Comparison of ENCODE assay signal across 8 cellular contexts in the genomic region with DNA sequence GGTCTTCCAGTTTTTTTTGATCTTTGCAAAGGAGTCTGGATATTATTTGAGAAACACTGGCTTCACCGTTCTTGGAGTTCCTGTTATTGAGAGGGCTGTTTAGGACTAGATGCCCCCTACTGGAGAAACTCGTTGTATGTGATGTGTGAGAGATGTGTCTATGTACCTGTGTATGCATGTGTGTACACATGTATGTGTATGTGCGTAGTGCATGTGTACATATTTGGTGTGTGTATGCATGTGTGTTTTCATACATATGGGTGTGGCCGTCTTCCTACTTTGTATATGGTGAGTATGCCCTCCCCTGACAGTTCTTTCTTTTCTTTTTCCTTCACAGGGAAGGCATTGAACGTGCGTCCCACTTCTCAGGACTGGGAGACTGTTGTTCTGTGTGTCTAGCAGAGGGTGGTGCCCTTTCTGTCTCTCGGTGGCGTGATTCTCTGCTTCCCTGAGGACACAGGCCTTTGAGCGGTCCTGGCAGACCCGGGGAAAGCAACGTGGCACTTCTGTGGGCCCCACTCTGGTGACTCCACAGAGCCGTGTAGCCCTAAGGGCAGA. TPM values are rescaled to one million over a fixed set of nuclear protein-coding genes. Genes with fewer than 3 reads are reported as not detected.
DNase-seq lines count a peak whose midpoint lies in the region; ATAC-seq, FAIRE-seq and TF ChIP-seq lines count a peak whose summit lies in the region.

No MANE protein-coding gene starts in this region.

- ATAC-seq in GM19455 (IDR thresholded peaks at IDR 0.05; ENCODE audit: unreplicated experiment) (no peak), GM18505 (IDR thresholded peaks at IDR 0.05; ENCODE audit: unreplicated experiment) (no peak)

- no peak for TF ChIP-seq POLR2A in H1 (IDR thresholded peaks at IDR 0.05; ENCODE audit: control extremely low read depth in 1 of 2, low read depth in 2 of 2, low read length in 2 of 2)
- TF ChIP-seq POLR2A in GM18505 (IDR thresholded peaks at IDR 0.05; ENCODE audit: borderline replicate concordance, extremely low read depth, insufficient read depth, insufficient read length) = no peak

- H3K79me2 ChIP-seq in H1 (ENCODE audit: control insufficient read depth in 1 of 2, insufficient read depth in 2 of 2, low read length in 2 of 2) = no peaks in the 10 kb centered on the region

- H2BK12ac ChIP-seq in H1 (ENCODE audit: low read depth, low read length) = no peak overlapping the region

- H3K27me3 ChIP-seq in BJ (ENCODE audit: control insufficient read depth, insufficient read depth, low read length) (no peaks in the 10 kb centered on the region), H1 (replicated peaks in 1 of 4; ENCODE audit: control insufficient read depth in 3 of 4, extremely low read depth in 1 of 4, insufficient read depth in 3 of 4, low read length in 3 of 4) (no peaks in the 10 kb centered on the region)

- no peak overlapping the region for H3K4me3 ChIP-seq in BJ (ENCODE audit: low read depth, low read length)
- H3K4me3 ChIP-seq in GM12875 (ENCODE audit: low read depth, low read length) = no peak overlapping the region
- H3K4me3 ChIP-seq in Jurkat, Clone E6-1 (ENCODE audit: low read length) = no peak overlapping the region
- H3K4me3 ChIP-seq in H1 (ENCODE audit: extremely low read depth in 1 of 4, insufficient read depth in 2 of 4, low read depth in 3 of 4, low read length in 4 of 4) = no peak overlapping the region

- POLR2A ChIA-PET in BJ (lab: Charles Lee) (no interaction called here), H1 (lab: Charles Lee; ENCODE audit: partially characterized antibody) (no interaction called here)

- H2BK20ac ChIP-seq in H1 (ENCODE audit: low read length) = no peak overlapping the region

- CTCF ChIA-PET in BJ (lab: Yijun Ruan, JAX) (interaction anchor here (1.0 to 4.9 kb wide), 6 partner anchors 8 to 66 kb away, joined by 3 to 32 read pairs (median 11); partner anchors contain the start of gene CALHM2), H1 (lab: Charles Lee; ENCODE audit: partially characterized antibody) (interaction anchor here (0.9 to 5.1 kb wide), 14 partner anchors 9 to 83 kb away, joined by 3 to 47 read pairs (median 4); partner anchors contain the start of genes CALHM1 and CALHM2)

- H2BK5ac ChIP-seq in H1 (ENCODE audit: low read depth, low read length) = no peak overlapping the region

- no peak overlapping the region for H3K4ac ChIP-seq in H1 (replicated peaks; ENCODE audit: insufficient read length, low read depth, low read length)

- no peak overlapping the region for H3K9ac ChIP-seq in H1 (replicated peaks in 1 of 4; ENCODE audit: extremely low read depth in 1 of 4, low read depth in 3 of 4, low read length in 3 of 4)

- no peak overlapping the region for H3K23ac ChIP-seq in H1 (ENCODE audit: insufficient read length)

- no peak overlapping the region for H4K8ac ChIP-seq in H1 (ENCODE audit: extremely low read depth, insufficient read depth, low read length)

- DNase-seq in BJ (ENCODE audit: low read depth) (no peak), SHP77 treated with DMSO at 0.1 percent for 48 hours (lab: John Stamatoyannopoulos, UW) (peak; percentile 70), H1 (ENCODE audit: low read depth in 1 of 2, low spot score in 2 of 2) (no peak), mucosa of gallbladder (ENCODE audit: low spot score) (peak; percentile 38)
- peak; percentile 76 for DNase-seq in Jurkat, Clone E6-1 (ENCODE audit: low read depth, low spot score)

- no peak overlapping the region for H4K91ac ChIP-seq in H1 (replicated peaks; ENCODE audit: insufficient read length, low read length)

- no peak overlapping the region for H2AK5ac ChIP-seq in H1 (ENCODE audit: low read depth, low read length)

- no peaks in the 10 kb centered on the region for H3K9me3 ChIP-seq in H1 (ENCODE audit: insufficient read depth in 2 of 2, low read depth in 1 of 2, low read length in 1 of 2)

- no peaks in the 10 kb centered on the region for H3K79me1 ChIP-seq in H1 (ENCODE audit: low read depth, low read length)

- H3K18ac ChIP-seq in H1 (ENCODE audit: extremely low read depth, low read length) = no peak overlapping the region

- peak in 1 of 2 experiments; percentile 45; a peak in 2 of 4 replicates for TF ChIP-seq RAD21 in H1 (IDR thresholded peaks at IDR 0.05 in 1 of 2, conservative IDR thresholded peaks at IDR 0.05 in 1 of 2; ENCODE audit: low read depth in 2 of 2, low read length in 2 of 2)

- no peaks in the 10 kb centered on the region for H3K23me2 ChIP-seq in H1 (ENCODE audit: low read depth, low read length)

- H4K20me1 ChIP-seq in H1 (replicated peaks in 1 of 2; ENCODE audit: control insufficient read depth in 1 of 2, insufficient read depth in 2 of 2, low read length in 2 of 2) = no peaks in the 10 kb centered on the region

- no peak overlapping the region; the same call in 1 of the 2 replicates for H2BK15ac ChIP-seq in H1 (ENCODE audit: low read length)

- no peak overlapping the region for H3K4me2 ChIP-seq in H1 (ENCODE audit: insufficient read depth in 1 of 2, low read depth in 2 of 2, low read length in 2 of 2)

- 76% methylated on average over 12 of the region's 12 CpGs; no CpG with 5 or more reads in 1 of the 2 experiments for WGBS in H1 (ENCODE audit: extremely low coverage in 1 of 2, insufficient coverage in 1 of 2, insufficient read length in 1 of 2, insufficient replicate concordance in 2 of 2, low coverage in 1 of 2, low lambda C conversion rate in 2 of 2, missing lambda C conversion rate in 1 of 2), 2 experiments

- peaks cover 0 to 2% (median under 1%) of the 10 kb centered on the region in 4 experiments; a peak in 2 of 7 replicates for H3K4me1 ChIP-seq in H1 (replicated peaks in 1 of 4; ENCODE audit: control insufficient read depth in 3 of 4, insufficient read depth in 4 of 4, low read length in 3 of 4)

- FAIRE-seq in H1 (lab: Jason Lieb, UNC) = peak; percentile 71

- no peaks in the 10 kb centered on the region for H3K36me3 ChIP-seq in BJ (ENCODE audit: control insufficient read depth, insufficient read depth, low read length)
- no peaks in the 10 kb centered on the region for H3K36me3 ChIP-seq in H1 (ENCODE audit: control insufficient read depth in 2 of 4, insufficient read depth in 4 of 4, low read length in 3 of 4)

- no peak overlapping the region for H2AFZ ChIP-seq in H1 (ENCODE audit: low read length)

- H4K5ac ChIP-seq in H1 (ENCODE audit: insufficient read length, low read depth, low read length) = no peak overlapping the region

- no peak overlapping the region for H3K56ac ChIP-seq in H1 (replicated peaks; ENCODE audit: insufficient read length, low read depth, low read length)

- no peak for TF ChIP-seq EP300 in H1 (IDR thresholded peaks at IDR 0.05; ENCODE audit: borderline replicate concordance in 1 of 2, low read depth in 2 of 2, low read length in 2 of 2)

- TF ChIP-seq CTCF in BJ (IDR thresholded peaks at IDR 0.05; ENCODE audit: insufficient read depth, low read depth, low read length) (peak; percentile 72), GM12875 (IDR thresholded peaks at IDR 0.05; ENCODE audit: borderline replicate concordance, insufficient read depth, low read depth, low read length) (peak; percentile 65; the same call in 1 of the 2 replicates), H1 (IDR thresholded peaks at IDR 0.05; ENCODE audit: control extremely low read depth in 1 of 3, insufficient read depth in 1 of 3, low read depth in 1 of 3, low read length in 3 of 3) (peak; percentile 26 to 63 (median 46); a peak in 3 of 4 replicates)

- H3K27ac ChIP-seq in H1 (ENCODE audit: low read depth, low read length) = no peak overlapping the region

- no peak overlapping the region for H2BK120ac ChIP-seq in H1 (replicated peaks; ENCODE audit: low read depth, low read length)

- no peak overlapping the region for H3K14ac ChIP-seq in H1 (ENCODE audit: insufficient read length)

RNA-seq across cellular contexts. Expression of gene CALHM3, which starts 3.0 kb away (rescaled TPM):
- polyA plus RNA-seq in BJ (2011; rRNA removed) (0.09 TPM in 1 of 2 replicates, not detected in the other), H1 (2011; rRNA removed) (0.42 and 0.60 TPM in 2 replicates)
- polyA minus RNA-seq in BJ (2011; rRNA and poly(A)+ RNA removed) = not detected in 2 replicates
- polyA plus RNA-seq in Jurkat, Clone E6-1 (2012; ENCODE audit: insufficient read depth, insufficient read length) = not detected
- 0.17 TPM in 1 of 2 replicates, not detected in the other for total RNA-seq in H1 (2021; fragmentation: NEBNext Ultra II Directional; extraction: Animal tissue kit (Norgen Biotek cat#: 25700))
- 0.58 TPM for polyA plus RNA-seq in H1 (2011; cell fraction: cytosol; rRNA removed)
- polyA plus RNA-seq in H1 (2011; cell fraction: nucleus; rRNA removed) = 0.23 TPM
- 0.21 to 0.32 TPM (median 0.25 TPM) in 3 of 4 replicates, not detected in the other for polyA plus RNA-seq in H1 (2012, experiment 1 of 2)
- polyA plus RNA-seq in H1 (2012, experiment 2 of 2) = not detected
- 0.34 TPM for polyA plus RNA-seq in H1 (2013, experiment 1 of 2)
- polyA plus RNA-seq in H1 (2013, experiment 2 of 2) = 0.28 TPM
- polyA minus RNA-seq in H1 (2011; rRNA and poly(A)+ RNA removed) = 0.29 TPM in 1 of 2 replicates, not detected in the other
- polyA minus RNA-seq in H1 (2011; cell fraction: cytosol; rRNA and poly(A)+ RNA removed) = not detected
- not detected for polyA minus RNA-seq in H1 (2011; cell fraction: nucleus; rRNA and poly(A)+ RNA removed)
- total RNA-seq in mucosa of gallbladder = not detected

RNA-seq across cellular contexts. Expression of gene NEURL1, which starts 11.5 kb away (rescaled TPM):
- 0.37 and 0.58 TPM in 2 replicates for polyA plus RNA-seq in BJ (2011; rRNA removed)
- polyA minus RNA-seq in BJ (2011; rRNA and poly(A)+ RNA removed) = 0.21 and 0.28 TPM in 2 replicates
- 8.3 TPM for polyA plus RNA-seq in Jurkat, Clone E6-1 (2012; ENCODE audit: insufficient read depth, insufficient read length)
- 0.58 and 0.73 TPM in 2 replicates for total RNA-seq in H1 (2021; fragmentation: NEBNext Ultra II Directional; extraction: Animal tissue kit (Norgen Biotek cat#: 25700))
- polyA plus RNA-seq in H1 (2011; rRNA removed) = 0.52 and 0.54 TPM in 2 replicates
- 0.63 TPM for polyA plus RNA-seq in H1 (2011; cell fraction: cytosol; rRNA removed)
- 1.5 TPM for polyA plus RNA-seq in H1 (2011; cell fraction: nucleus; rRNA removed)
- 0.19 to 0.70 TPM (median 0.36 TPM) in 4 replicates for polyA plus RNA-seq in H1 (2012, experiment 1 of 2)
- 0.28 TPM for polyA plus RNA-seq in H1 (2012, experiment 2 of 2)
- polyA plus RNA-seq in H1 (2013, experiment 1 of 2) = 0.61 TPM
- polyA plus RNA-seq in H1 (2013, experiment 2 of 2) = 0.39 TPM
- polyA minus RNA-seq in H1 (2011; rRNA and poly(A)+ RNA removed) = 0.09 and 0.15 TPM in 2 replicates
- not detected for polyA minus RNA-seq in H1 (2011; cell fraction: cytosol; rRNA and poly(A)+ RNA removed)
- polyA minus RNA-seq in H1 (2011; cell fraction: nucleus; rRNA and poly(A)+ RNA removed) = 0.80 TPM
- total RNA-seq in mucosa of gallbladder = 4.9 TPM

RNA-seq across cellular contexts. Expression of gene CALHM1, which starts 23.4 kb away (rescaled TPM):
- polyA plus RNA-seq in BJ (2011; rRNA removed) = not detected in 2 replicates
- not detected in 2 replicates for polyA minus RNA-seq in BJ (2011; rRNA and poly(A)+ RNA removed)
- polyA plus RNA-seq in Jurkat, Clone E6-1 (2012; ENCODE audit: insufficient read depth, insufficient read length) = not detected
- 0.34 TPM in 1 of 2 replicates, not detected in the other for total RNA-seq in H1 (2021; fragmentation: NEBNext Ultra II Directional; extraction: Animal tissue kit (Norgen Biotek cat#: 25700))
- 0.29 and 0.49 TPM in 2 replicates for polyA plus RNA-seq in H1 (2011; rRNA removed)
- 0.43 TPM for polyA plus RNA-seq in H1 (2011; cell fraction: cytosol; rRNA removed)
- polyA plus RNA-seq in H1 (2011; cell fraction: nucleus; rRNA removed) = 0.46 TPM
- polyA plus RNA-seq in H1 (2012, experiment 1 of 2) = 0.18 to 0.40 TPM (median 0.36 TPM) in 4 replicates
- polyA plus RNA-seq in H1 (2012, experiment 2 of 2) = 0.21 TPM
- polyA plus RNA-seq in H1 (2013, experiment 1 of 2) = 0.26 TPM
- polyA plus RNA-seq in H1 (2013, experiment 2 of 2) = 0.37 TPM
- polyA minus RNA-seq in H1 (2011; rRNA and poly(A)+ RNA removed) = 0.25 and 0.37 TPM in 2 replicates
- not detected for polyA minus RNA-seq in H1 (2011; cell fraction: cytosol; rRNA and poly(A)+ RNA removed)
- 1.4 TPM for polyA minus RNA-seq in H1 (2011; cell fraction: nucleus; rRNA and poly(A)+ RNA removed)
- total RNA-seq in mucosa of gallbladder = not detected

RNA-seq across cellular contexts. Expression of gene CALHM2, which starts 29.9 kb away (rescaled TPM):
- polyA plus RNA-seq in BJ (2011; rRNA removed) = 46.0 and 80.1 TPM in 2 replicates
- 44.7 and 50.9 TPM in 2 replicates for polyA minus RNA-seq in BJ (2011; rRNA and poly(A)+ RNA removed)
- 1.1 TPM for polyA plus RNA-seq in Jurkat, Clone E6-1 (2012; ENCODE audit: insufficient read depth, insufficient read length)
- total RNA-seq in H1 (2021; fragmentation: NEBNext Ultra II Directional; extraction: Animal tissue kit (Norgen Biotek cat#: 25700)) = 1.2 and 1.9 TPM in 2 replicates
- 2.4 and 2.5 TPM in 2 replicates for polyA plus RNA-seq in H1 (2011; rRNA removed)
- polyA plus RNA-seq in H1 (2011; cell fraction: cytosol; rRNA removed) = 2.3 TPM
- polyA plus RNA-seq in H1 (2011; cell fraction: nucleus; rRNA removed) = 3.2 TPM
- polyA plus RNA-seq in H1 (2012, experiment 1 of 2) = 3.0 to 5.8 TPM (median 4.1 TPM) in 4 replicates
- polyA plus RNA-seq in H1 (2012, experiment 2 of 2) = 1.7 TPM
- polyA plus RNA-seq in H1 (2013, experiment 1 of 2) = 1.4 TPM
- 1.1 TPM for polyA plus RNA-seq in H1 (2013, experiment 2 of 2)
- polyA minus RNA-seq in H1 (2011; rRNA and poly(A)+ RNA removed) = 1.8 and 2.3 TPM in 2 replicates
- 0.81 TPM for polyA minus RNA-seq in H1 (2011; cell fraction: cytosol; rRNA and poly(A)+ RNA removed)
- polyA minus RNA-seq in H1 (2011; cell fraction: nucleus; rRNA and poly(A)+ RNA removed) = 4.2 TPM
- 24.8 TPM for total RNA-seq in mucosa of gallbladder

Comparison
In these comparisons a context has a peak if more than half of its experiments do, and no peak if none do; other contexts are left out.
1. DNase-seq: peak in Jurkat, Clone E6-1 (single experiment), SHP77 treated with DMSO at 0.1 percent for 48 hours (single experiment) and mucosa of gallbladder (single experiment); none in BJ (single experiment) and H1 (0 of 2).
2. Peak in every context shown above with its lines, with median percentiles within 50 percentile points of each other: CTCF ChIP-seq.